ENCODE assay signal across 7 cellular contexts in the genomic region with DNA sequence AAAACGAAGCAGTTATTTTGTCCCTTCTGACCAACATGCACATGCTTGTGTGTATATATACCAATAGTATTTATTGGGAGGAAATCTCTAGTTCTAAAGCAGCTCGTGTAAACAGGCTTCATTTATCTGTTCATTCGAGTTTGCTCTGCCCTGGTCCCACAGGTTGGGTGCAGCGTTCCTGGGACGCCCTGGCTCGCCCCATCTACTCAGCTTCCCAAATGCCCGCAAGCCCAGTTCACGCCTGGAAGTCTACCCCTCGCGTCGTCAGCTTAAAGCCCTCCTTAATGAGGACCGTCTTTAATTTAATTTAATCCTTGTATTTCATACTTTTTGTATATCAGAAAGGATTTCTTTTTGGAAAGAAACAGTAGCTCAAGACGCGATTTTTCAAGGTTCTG. TPM values are rescaled to one million over a fixed set of nuclear protein-coding genes. Genes with fewer than 3 reads are reported as not detected.
DNase-seq lines count a peak whose midpoint lies in the region; ATAC-seq and TF ChIP-seq lines count a peak whose summit lies in the region.

No MANE protein-coding gene starts in this region.

- H3K27me3 Mint-ChIP-seq in activated naive CD8-positive, alpha-beta T cell treated with anti-CD3 and anti-CD28 coated beads for 36 hours = peaks cover 20% of the 10 kb centered on the region

- no peaks in the 10 kb centered on the region for H3K9me3 Mint-ChIP-seq in activated naive CD8-positive, alpha-beta T cell treated with anti-CD3 and anti-CD28 coated beads for 36 hours

- intact Hi-C loops in stomach (cut with DNase I; ENCODE audit: low total_unique reads) (no loop called here), left colon (cut with DNase I, micrococcal nuclease) (no loop called here)

- TF ChIP-seq CTCF in HEK293 (tag by site-specific recombination; IDR thresholded peaks at IDR 0.05) = no peak
- no peak for TF ChIP-seq CTCF in stomach (IDR thresholded peaks at IDR 0.05)

- peak overlapping the region; percentile 37; the same call in 1 of the 2 replicates for H3K9ac ChIP-seq in iPS-20b (ENCODE audit: low read depth, low read length)

- H3K9me3 ChIP-seq in HEK293 (ENCODE audit: control insufficient read depth, insufficient read depth, low read depth, low read length) (no peaks in the 10 kb centered on the region), iPS-20b (ENCODE audit: insufficient read depth, low read depth, low read length) (no peaks in the 10 kb centered on the region), stomach (no peaks in the 10 kb centered on the region)

- H3K36me3 ChIP-seq in HEK293 (ENCODE audit: control insufficient read depth in 2 of 2, insufficient read depth in 1 of 2, low read length in 2 of 2) = no peaks in the 10 kb centered on the region
- H3K36me3 ChIP-seq in iPS-20b (ENCODE audit: insufficient read depth, low read depth, low read length) = no peaks in the 10 kb centered on the region
- H3K36me3 ChIP-seq in stomach = peaks cover 0 to 10% (median 4%) of the 10 kb centered on the region in 4 donors

- H3K4me3 Mint-ChIP-seq in activated naive CD8-positive, alpha-beta T cell treated with anti-CD3 and anti-CD28 coated beads for 36 hours = peak overlapping the region; percentile 60

- CTCF ChIA-PET in HEK293 (lab: Yijun Ruan, JAX) = interaction anchor here (0.7 to 1.0 kb wide), 2 partner anchors 24 to 45 kb away, joined by 3 to 4 read pairs; no protein-coding TSS in a partner anchor

- no peak for ATAC-seq in left colon

- H3K4me1 ChIP-seq in HEK293 (ENCODE audit: control insufficient read depth, insufficient read depth, low read length) = no peaks in the 10 kb centered on the region
- 0 out of 2 replicates have a peak, but pooled peaks cover 3% of the 10 kb centered on the region for H3K4me1 ChIP-seq in iPS-20b (ENCODE audit: insufficient read depth, low read length)
- H3K4me1 ChIP-seq in stomach = peaks cover 0 to 23% (median 16%) of the 10 kb centered on the region in 4 donors

- peaks cover 18% of the 10 kb centered on the region for H3K4me1 Mint-ChIP-seq in activated naive CD8-positive, alpha-beta T cell treated with anti-CD3 and anti-CD28 coated beads for 36 hours

- 8 to 15% (median 11%) methylated on average over 14 of the region's 14 CpGs for WGBS in stomach, 5 donors

- H3K27me3 ChIP-seq in iPS-20b (ENCODE audit: insufficient read depth, low read length) (peaks cover 34% of the 10 kb centered on the region), stomach (peaks cover 0 to 36% (median 15%) of the 10 kb centered on the region in 3 donors)

- TF ChIP-seq POLR2A in stomach (IDR thresholded peaks at IDR 0.05) = no peak

- H3K36me3 Mint-ChIP-seq in activated naive CD8-positive, alpha-beta T cell treated with anti-CD3 and anti-CD28 coated beads for 36 hours = no peaks in the 10 kb centered on the region

- no peak for DNase-seq in activated naive CD8-positive, alpha-beta T cell treated with anti-CD3 and anti-CD28 coated beads for 36 hours
- DNase-seq in stomach (no peak), NCI-H446 (lab: John Stamatoyannopoulos, UW) (no peak), left colon (no peak), AG08396 (ENCODE audit: low spot score) (no peak)

- H3K4me3 ChIP-seq in HEK293 (ENCODE audit: low read depth, low read length) (peak overlapping the region; percentile 51), iPS-20b (ENCODE audit: low read length) (peak overlapping the region; percentile 79), stomach (peak overlapping the region; percentile 44 to 58 (median 46))

- POLR2A ChIA-PET in HEK293 (lab: Yijun Ruan, JAX) = interaction anchor here (0.5 to 1.1 kb wide), 3 partner anchors 19 to 211 kb away, joined by 3 to 4 read pairs (median 3); no protein-coding TSS in a partner anchor

- H3K27ac Mint-ChIP-seq in activated naive CD8-positive, alpha-beta T cell treated with anti-CD3 and anti-CD28 coated beads for 36 hours = no peak overlapping the region

- H3K27ac ChIP-seq in HEK293 (ENCODE audit: extremely low read depth, low read depth, low read length) (no peak overlapping the region), iPS-20b (ENCODE audit: low read length) (no peak overlapping the region), stomach (peak overlapping the region in 3 of 5 donors; percentile 35 to 69 (median 63))

- TF ChIP-seq EP300 in stomach (IDR thresholded peaks at IDR 0.05) = no peak

TF ChIP-seq in HEK293, 187 proteins besides CTCF, POLR2A, EP300 and RAD21:
- TF ChIP-seq SCRT2 (tag by site-specific recombination; IDR thresholded peaks at IDR 0.05) = peak; percentile 73
- TF ChIP-seq ZNF776 (tag by site-specific recombination; IDR thresholded peaks at IDR 0.05; ENCODE audit: borderline replicate concordance) = no peak

RNA-seq across cellular contexts. Expression of gene THSD1, which starts 0.6 kb away (rescaled TPM):
- under 1 TPM; 0.14 to 0.26 TPM for total RNA-seq in activated naive CD8-positive, alpha-beta T cell treated with anti-CD3 and anti-CD28 coated beads for 36 hours
- total RNA-seq in stomach = 1 to 10 TPM in 2 of 5 donors, under 1 TPM in 2, not detected in 1; 0.58 to 8.4 (median 1.7) TPM
- 1 to 10 TPM in 2 of 3 donors, under 1 TPM in 1; 0.12 to 2.0 (median 1.1) TPM for polyA plus RNA-seq in stomach
- total RNA-seq in left colon = 1 to 10 TPM; 1.2 TPM

RNA-seq across cellular contexts. Expression of gene VPS36, which starts 45.1 kb away (rescaled TPM):
- total RNA-seq in activated naive CD8-positive, alpha-beta T cell treated with anti-CD3 and anti-CD28 coated beads for 36 hours = 10 to 100 TPM; 22.6 to 26.1 TPM
- 100 to 1,000 TPM in 1 of 5 donors, 10 to 100 TPM in 4; 21.7 to 323 (median 78.2) TPM for total RNA-seq in stomach
- polyA plus RNA-seq in stomach = 10 to 100 TPM; 15.8 to 21.8 (median 21.6) TPM
- 10 to 100 TPM; 53.0 to 61.4 TPM for total RNA-seq in left colon

RNA-seq across cellular contexts. Expression of gene CKAP2, which starts 49.9 kb away (rescaled TPM):
- 10 to 100 TPM; 55.4 to 56.1 TPM for total RNA-seq in activated naive CD8-positive, alpha-beta T cell treated with anti-CD3 and anti-CD28 coated beads for 36 hours
- 10 to 100 TPM; 11.7 to 31.6 (median 16.2) TPM for total RNA-seq in stomach
- polyA plus RNA-seq in stomach = 1 to 10 TPM; 2.3 to 5.1 (median 3.0) TPM
- total RNA-seq in left colon = 10 to 100 TPM in 1 of 2 donors, 1 to 10 TPM in 1; 7.2 to 14.5 TPM

Comparison
In these comparisons a context has a peak if more than half of its experiments do, and no peak if none do; other contexts are left out.
1. H3K27ac ChIP-seq: peak in stomach (3 of 5); none in HEK293 (single experiment) and iPS-20b (single experiment).
2. Peak in every context shown above with its lines, with median percentiles within 50 percentile points of each other: H3K4me3 ChIP-seq.